In the genomic region with DNA sequence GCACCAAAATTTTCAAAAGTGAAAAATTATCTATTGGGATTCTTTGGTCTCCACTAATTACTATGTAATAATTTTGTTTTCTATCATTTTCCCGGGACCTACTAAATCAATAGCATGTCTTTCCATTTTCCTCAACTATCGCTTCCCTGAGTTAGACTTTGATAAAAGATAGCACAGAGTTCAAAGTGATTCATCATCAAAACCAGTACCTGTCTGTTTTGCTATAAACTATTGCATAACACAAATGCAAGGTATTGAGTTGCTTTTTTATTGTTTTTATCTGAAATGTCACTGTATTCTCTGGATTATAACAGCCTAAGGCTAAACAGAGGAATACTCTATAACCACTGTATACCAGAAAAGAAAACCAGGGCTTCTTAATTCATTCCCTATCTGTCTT, we compare ENCODE assay signal across 13 cellular contexts. TPM values are rescaled to one million over a fixed set of nuclear protein-coding genes. Genes with fewer than 3 reads are reported as not detected.
A peak's percentile ranks its signal among the peaks of the same experiment; 100 is the strongest.
DNase-seq lines count a peak whose midpoint lies in the region; TF ChIP-seq lines count a peak whose summit lies in the region.
"Had no signal": no experiment of that assay in that cellular context is flagged by ENCODE, and none has a peak within 500 bp of the region (broad histone marks: within the 10 kb centered on the region; RNA-seq: fewer than 3 reads in every experiment).

No MANE protein-coding gene starts in this region.

- CTCF ChIA-PET in Calu3 (lab: Charles Lee) (interaction anchor here (1.2 kb wide), 1 partner anchor 14 kb away, joined by 4 read pairs; no protein-coding TSS in a partner anchor), MCF 10A (lab: Yijun Ruan, JAX) (no interaction called here)

- H3K27ac Mint-ChIP-seq in Calu3 (ENCODE audit: unreplicated experiment), result peak overlapping the region; percentile 37
- peak overlapping the region; percentile 61 for H3K27ac Mint-ChIP-seq in type B pancreatic cell
- H3K27ac Mint-ChIP-seq in MCF 10A (ENCODE audit: low read depth, unreplicated experiment), result no peak overlapping the region
- no peak overlapping the region for H3K27ac Mint-ChIP-seq in HFFc6
- H3K27ac Mint-ChIP-seq: B cell; CD8-positive, alpha-beta T cell had no signal

- intact Hi-C loops in Calu3 (cut with micrococcal nuclease; ENCODE audit: unreplicated experiment), result no loop called here
- intact Hi-C loops in MCF 10A (cut with micrococcal nuclease), result no loop called here

- POLR2A ChIA-PET in MCF 10A (lab: Yijun Ruan, JAX), result no interaction called here

- H3K9me3 Mint-ChIP-seq in Calu3 (ENCODE audit: low read depth, unreplicated experiment), result no peaks in the 10 kb centered on the region
- peaks cover 13% of the 10 kb centered on the region for H3K9me3 Mint-ChIP-seq in type B pancreatic cell
- peaks cover 8% of the 10 kb centered on the region for H3K9me3 Mint-ChIP-seq in MCF 10A (ENCODE audit: unreplicated experiment)
- no peaks in the 10 kb centered on the region; the same call in 1 of the 2 replicates for H3K9me3 Mint-ChIP-seq in HFFc6
- H3K9me3 Mint-ChIP-seq: CD8-positive, alpha-beta T cell had no signal

- WGBS in liver, result 39% methylated on average over 2 of the region's 2 CpGs

- BruUV-seq in Calu3 (replicated peaks; lab: Mats Ljungman, UMichigan), result no TSS peak
- no TSS peak for BruUV-seq in MCF 10A (replicated peaks; lab: Mats Ljungman, UMichigan)

- no peak overlapping the region for H3K4me3 ChIP-seq in epithelial cell of esophagus (ENCODE audit: low read length)
- H3K4me3 ChIP-seq in liver (ENCODE audit: low read depth in 1 of 3, low read length in 3 of 3), result no peak overlapping the region
- H3K4me3 ChIP-seq: BLaER1 treated with 17β-estradiol and CSF1 and Interleukin-3, amounts not matched to agents 10 nM and 100 nM had no signal

- H3K27me3 Mint-ChIP-seq in Calu3 (ENCODE audit: unreplicated experiment) (no peaks in the 10 kb centered on the region), type B pancreatic cell (no peaks in the 10 kb centered on the region), MCF 10A (ENCODE audit: insufficient read depth, unreplicated experiment) (no peaks in the 10 kb centered on the region), HFFc6 (ENCODE audit: insufficient read depth) (no peaks in the 10 kb centered on the region; the same call in none of the 2 replicates)

- TF ChIP-seq RAD21 in liver (IDR thresholded peaks at IDR 0.05), result no peak

- H3K27me3 ChIP-seq in liver (ENCODE audit: control insufficient read depth in 4 of 4, insufficient read depth in 4 of 4, low read length in 3 of 4), result no peaks in the 10 kb centered on the region
- H3K27me3 ChIP-seq: BLaER1 treated with 17β-estradiol and CSF1 and Interleukin-3, amounts not matched to agents 10 nM and 100 nM had no signal

- peaks cover 3 to 9% (median 6%) of the 10 kb centered on the region in 4 donors for H3K4me1 ChIP-seq in liver (ENCODE audit: control insufficient read depth in 4 of 4, insufficient read depth in 4 of 4, low read length in 3 of 4)

- H3K9me3 ChIP-seq in liver (ENCODE audit: control insufficient read depth in 4 of 4, low read length in 3 of 4), result no peaks in the 10 kb centered on the region
- H3K9me3 ChIP-seq: BLaER1 treated with 17β-estradiol and CSF1 and Interleukin-3, amounts not matched to agents 10 nM and 100 nM had no signal

- H3K36me3 ChIP-seq in liver (ENCODE audit: control insufficient read depth in 4 of 4, insufficient read depth in 3 of 4, low read depth in 1 of 4, low read length in 3 of 4), result no peaks in the 10 kb centered on the region
- H3K36me3 ChIP-seq: BLaER1 treated with 17β-estradiol and CSF1 and Interleukin-3, amounts not matched to agents 10 nM and 100 nM had no signal

- H3K4me3 Mint-ChIP-seq in Calu3 (ENCODE audit: low read depth, unreplicated experiment) (peak overlapping the region; percentile 25), type B pancreatic cell (no peak overlapping the region), MCF 10A (ENCODE audit: unreplicated experiment) (no peak overlapping the region), HFFc6 (no peak overlapping the region)
- H3K4me3 Mint-ChIP-seq: B cell; CD8-positive, alpha-beta T cell; H9 had no signal

- H3K27ac ChIP-seq in liver (ENCODE audit: low read depth in 1 of 2, low read length in 2 of 2), result no peak overlapping the region
- H3K27ac ChIP-seq: BLaER1 treated with 17β-estradiol and CSF1 and Interleukin-3, amounts not matched to agents 10 nM and 100 nM had no signal

- H3K9ac ChIP-seq in liver (ENCODE audit: low read depth in 1 of 2, low read length in 2 of 2), result no peak overlapping the region
- H3K9ac ChIP-seq: BLaER1 treated with 17β-estradiol and CSF1 and Interleukin-3, amounts not matched to agents 10 nM and 100 nM had no signal

- TF ChIP-seq CTCF in Calu3 (IDR thresholded peaks at IDR 0.05; ENCODE audit: unreplicated experiment) (no peak), epithelial cell of esophagus (IDR thresholded peaks at IDR 0.05; ENCODE audit: insufficient read depth, low read depth, low read length, missing control alignments) (no peak), liver (IDR thresholded peaks at IDR 0.05; ENCODE audit: low read depth, low read length, missing input control) (no peak), type B pancreatic cell (conservative IDR thresholded peaks at IDR 0.05) (no peak), MCF 10A (IDR thresholded peaks at IDR 0.05; ENCODE audit: unreplicated experiment) (no peak), HFFc6 (IDR thresholded peaks at IDR 0.05) (no peak)

- H3K36me3 Mint-ChIP-seq in Calu3 (ENCODE audit: insufficient read depth, unreplicated experiment), result peaks cover 15% of the 10 kb centered on the region
- H3K36me3 Mint-ChIP-seq in type B pancreatic cell, result peaks cover 3% of the 10 kb centered on the region
- H3K36me3 Mint-ChIP-seq in MCF 10A (ENCODE audit: insufficient read depth, unreplicated experiment), result no peaks in the 10 kb centered on the region
- no peaks in the 10 kb centered on the region for H3K36me3 Mint-ChIP-seq in HFFc6 (ENCODE audit: low read depth)
- H3K36me3 Mint-ChIP-seq: CD8-positive, alpha-beta T cell had no signal

- DNase-seq in Calu3 (no peak), epithelial cell of esophagus (ENCODE audit: low read depth) (peak; percentile 20), type B pancreatic cell (ENCODE audit: extremely low spot score, unreplicated experiment) (no peak), RKO (ENCODE audit: low spot score) (no peak), MCF 10A (ENCODE audit: unreplicated experiment) (no peak), HFFc6 (no peak)
- DNase-seq: 8988T; CD8-positive, alpha-beta T cell; H9; KBM-7 had no signal

- H3K4me1 Mint-ChIP-seq in Calu3 (ENCODE audit: low read depth, unreplicated experiment), result peaks cover 55% of the 10 kb centered on the region
- peaks cover 7% of the 10 kb centered on the region for H3K4me1 Mint-ChIP-seq in type B pancreatic cell (ENCODE audit: unreplicated experiment)
- no peaks in the 10 kb centered on the region for H3K4me1 Mint-ChIP-seq in MCF 10A (ENCODE audit: insufficient read depth, unreplicated experiment)
- H3K4me1 Mint-ChIP-seq in HFFc6 (ENCODE audit: low read depth), result peaks cover 5% of the 10 kb centered on the region
- H3K4me1 Mint-ChIP-seq: B cell had no signal

TF ChIP-seq in liver, 16 proteins besides CTCF, POLR2A, EP300 and RAD21 (continues in another document):
- TF ChIP-seq NR2F2 (IDR thresholded peaks at IDR 0.05) (no peak), HNF4A (conservative IDR thresholded peaks at IDR 0.05) (peak; percentile 74 to 80), MAX (IDR thresholded peaks at IDR 0.05) (peak; percentile 13), JUND (IDR thresholded peaks at IDR 0.05) (peak in 1 of 2 donors; percentile 47)
- TF ChIP-seq, protein P1, sequence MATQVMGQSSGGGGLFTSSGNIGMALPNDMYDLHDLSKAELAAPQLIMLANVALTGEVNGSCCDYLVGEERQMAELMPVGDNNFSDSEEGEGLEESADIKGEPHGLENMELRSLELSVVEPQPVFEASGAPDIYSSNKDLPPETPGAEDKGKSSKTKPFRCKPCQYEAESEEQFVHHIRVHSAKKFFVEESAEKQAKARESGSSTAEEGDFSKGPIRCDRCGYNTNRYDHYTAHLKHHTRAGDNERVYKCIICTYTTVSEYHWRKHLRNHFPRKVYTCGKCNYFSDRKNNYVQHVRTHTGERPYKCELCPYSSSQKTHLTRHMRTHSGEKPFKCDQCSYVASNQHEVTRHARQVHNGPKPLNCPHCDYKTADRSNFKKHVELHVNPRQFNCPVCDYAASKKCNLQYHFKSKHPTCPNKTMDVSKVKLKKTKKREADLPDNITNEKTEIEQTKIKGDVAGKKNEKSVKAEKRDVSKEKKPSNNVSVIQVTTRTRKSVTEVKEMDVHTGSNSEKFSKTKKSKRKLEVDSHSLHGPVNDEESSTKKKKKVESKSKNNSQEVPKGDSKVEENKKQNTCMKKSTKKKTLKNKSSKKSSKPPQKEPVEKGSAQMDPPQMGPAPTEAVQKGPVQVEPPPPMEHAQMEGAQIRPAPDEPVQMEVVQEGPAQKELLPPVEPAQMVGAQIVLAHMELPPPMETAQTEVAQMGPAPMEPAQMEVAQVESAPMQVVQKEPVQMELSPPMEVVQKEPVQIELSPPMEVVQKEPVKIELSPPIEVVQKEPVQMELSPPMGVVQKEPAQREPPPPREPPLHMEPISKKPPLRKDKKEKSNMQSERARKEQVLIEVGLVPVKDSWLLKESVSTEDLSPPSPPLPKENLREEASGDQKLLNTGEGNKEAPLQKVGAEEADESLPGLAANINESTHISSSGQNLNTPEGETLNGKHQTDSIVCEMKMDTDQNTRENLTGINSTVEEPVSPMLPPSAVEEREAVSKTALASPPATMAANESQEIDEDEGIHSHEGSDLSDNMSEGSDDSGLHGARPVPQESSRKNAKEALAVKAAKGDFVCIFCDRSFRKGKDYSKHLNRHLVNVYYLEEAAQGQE (IDR thresholded peaks at IDR 0.05), result no peak

RNA-seq across cellular contexts. Expression of gene FRK, which starts 19.7 kb away (rescaled TPM):
- 21.1 and 21.2 TPM in 2 replicates for total RNA-seq in Calu3 (2022)
- 10 to 100 TPM in 1 of 2 donors, 1 to 10 TPM in 1; 5.7 to 26.8 TPM for total RNA-seq in liver
- 1 to 10 TPM; 3.6 to 4.9 TPM for polyA plus RNA-seq in liver
- 6.2 and 13.2 TPM in 2 replicates for total RNA-seq in type B pancreatic cell (ENCODE audit: low replicate concordance)
- total RNA-seq in MCF 10A (2022), result 0.82 and 0.98 TPM in 2 replicates
- under 1 TPM in 5 of 6 experiments, not detected in 1; 0.02 to 0.03 (median 0.02) TPM for total RNA-seq in HFFc6 (2021; fragmentation: NEBNext Ultra II Directional; extraction: Animal tissue kit (Norgen Biotek cat#: 25700))

RNA-seq across cellular contexts. Expression of gene NT5DC1, which starts 59.7 kb away (rescaled TPM):
- 45.2 and 61.9 TPM in 2 replicates for total RNA-seq in Calu3 (2022)
- total RNA-seq in liver, result 10 to 100 TPM; 10.4 to 24.2 TPM
- 10 to 100 TPM; 22.3 to 31.4 TPM for polyA plus RNA-seq in liver
- total RNA-seq in type B pancreatic cell (ENCODE audit: low replicate concordance), result 36.1 and 36.7 TPM in 2 replicates
- 16.5 and 27.6 TPM in 2 replicates for total RNA-seq in MCF 10A (2022)
- 10 to 100 TPM; 24.8 to 35.3 (median 31.9) TPM for total RNA-seq in HFFc6 (2021; fragmentation: NEBNext Ultra II Directional; extraction: Animal tissue kit (Norgen Biotek cat#: 25700))

Comparison
In these comparisons a context has a peak if more than half of its experiments do, and no peak if none do; other contexts are left out.
1. H3K27ac Mint-ChIP-seq: peak in Calu3 (single experiment) and type B pancreatic cell (single experiment); none in MCF 10A (single experiment) and HFFc6 (single experiment).